In genomic region chr3:152302521-152303021, GRCh38 we compare ENCODE assay signal across 1 cellular context.
TF ChIP-seq lines count a peak whose summit lies in the region.

No MANE protein-coding gene starts in this region.

TF ChIP-seq in HepG2, 621 proteins besides CTCF, POLR2A, EP300 and RAD21 (continued from another document):
- TF ChIP-seq ZNF362 (CRISPR knock-in tag; IDR thresholded peaks at IDR 0.05; ENCODE audit: borderline replicate concordance), result no peak
- no peak for TF ChIP-seq TBX2 (CRISPR knock-in tag; IDR thresholded peaks at IDR 0.05; ENCODE audit: borderline replicate concordance)
- TF ChIP-seq PRDM15 (CRISPR knock-in tag; IDR thresholded peaks at IDR 0.05), result no peak
- TF ChIP-seq BRD4 (CRISPR knock-in tag; IDR thresholded peaks at IDR 0.05), result no peak
- no peak for TF ChIP-seq ZFP36L1 (CRISPR knock-in tag; IDR thresholded peaks at IDR 0.05)
- 0 out of 2 replicates have a peak, but pooled peaks have one; percentile 41 for TF ChIP-seq ATF2 (CRISPR knock-in tag; IDR thresholded peaks at IDR 0.05)
- 0 out of 2 replicates have a peak, but pooled peaks have one; percentile 37 for TF ChIP-seq ZNF264 (CRISPR knock-in tag; IDR thresholded peaks at IDR 0.05)
- no peak for TF ChIP-seq FOXK2 (IDR thresholded peaks at IDR 0.05)
- TF ChIP-seq PITX1 (CRISPR knock-in tag; IDR thresholded peaks at IDR 0.05), result no peak
- TF ChIP-seq ZNF619 (CRISPR knock-in tag; IDR thresholded peaks at IDR 0.05), result no peak
- TF ChIP-seq GTF2F1 (IDR thresholded peaks at IDR 0.05; ENCODE audit: low read length), result no peak
- TF ChIP-seq ESRRA (CRISPR knock-in tag; IDR thresholded peaks at IDR 0.05; ENCODE audit: low read depth), result no peak
- no peak for TF ChIP-seq ZNF556 (CRISPR knock-in tag; IDR thresholded peaks at IDR 0.05; ENCODE audit: borderline replicate concordance)
- TF ChIP-seq ZMYM4 (CRISPR knock-in tag; IDR thresholded peaks at IDR 0.05), result peak; percentile 24; the same call in 1 of the 2 replicates
- TF ChIP-seq ZNF557 (CRISPR knock-in tag; IDR thresholded peaks at IDR 0.05), result no peak
- TF ChIP-seq ZNF644 (CRISPR knock-in tag; IDR thresholded peaks at IDR 0.05; ENCODE audit: low read depth), result peak; percentile 47; the same call in 1 of the 2 replicates
- peak; percentile 30; the same call in 1 of the 2 replicates for TF ChIP-seq FOXA3 (CRISPR knock-in tag; IDR thresholded peaks at IDR 0.05)
- peak; percentile 34; the same call in 1 of the 2 replicates for TF ChIP-seq HOMEZ (CRISPR knock-in tag; IDR thresholded peaks at IDR 0.05; ENCODE audit: low read depth)
- no peak for TF ChIP-seq NFYB (CRISPR knock-in tag; IDR thresholded peaks at IDR 0.05)
- TF ChIP-seq ZFX (CRISPR knock-in tag; IDR thresholded peaks at IDR 0.05; ENCODE audit: low read depth), result no peak
- peak; percentile 78 for TF ChIP-seq PAXIP1 (CRISPR knock-in tag; conservative IDR thresholded peaks at IDR 0.05)
- TF ChIP-seq ZNF660 (CRISPR knock-in tag; IDR thresholded peaks at IDR 0.05; ENCODE audit: borderline replicate concordance, low read depth), result no peak
- TF ChIP-seq ZNF546 (CRISPR knock-in tag; conservative IDR thresholded peaks at IDR 0.05), result no peak
- TF ChIP-seq TFAP4 (IDR thresholded peaks at IDR 0.05; ENCODE audit: borderline replicate concordance, low read depth), result peak; percentile 85; the same call in 1 of the 2 replicates
- no peak for TF ChIP-seq CREB3 (CRISPR knock-in tag; IDR thresholded peaks at IDR 0.05)
- TF ChIP-seq CEBPG (CRISPR knock-in tag; IDR thresholded peaks at IDR 0.05), result peak; percentile 33
- TF ChIP-seq EHMT2 (IDR thresholded peaks at IDR 0.05; ENCODE audit: borderline replicate concordance, low read depth, low read length), result no peak
- TF ChIP-seq ZNF407 (CRISPR knock-in tag; IDR thresholded peaks at IDR 0.05; ENCODE audit: not compliant biosample characterization), result no peak
- TF ChIP-seq ZNF354B (CRISPR knock-in tag; IDR thresholded peaks at IDR 0.05), result no peak
- peak; percentile 22; the same call in 1 of the 2 replicates for TF ChIP-seq CREM (IDR thresholded peaks at IDR 0.05)
- no peak for TF ChIP-seq CREM (CRISPR knock-in tag; IDR thresholded peaks at IDR 0.05)
- TF ChIP-seq ZBTB25 (CRISPR knock-in tag; IDR thresholded peaks at IDR 0.05), result no peak
- no peak for TF ChIP-seq TEAD3 (CRISPR knock-in tag; optimal IDR thresholded peaks at IDR 0.05; ENCODE audit: borderline replicate concordance)
- TF ChIP-seq RBM39 (IDR thresholded peaks at IDR 0.05; ENCODE audit: low read depth, low read length, poor library complexity, severe bottlenecking), result no peak
TF ChIP-seq in HepG2: peak in this region for 26.
